1 cellular context compared by ENCODE assay signal in the genomic region with DNA sequence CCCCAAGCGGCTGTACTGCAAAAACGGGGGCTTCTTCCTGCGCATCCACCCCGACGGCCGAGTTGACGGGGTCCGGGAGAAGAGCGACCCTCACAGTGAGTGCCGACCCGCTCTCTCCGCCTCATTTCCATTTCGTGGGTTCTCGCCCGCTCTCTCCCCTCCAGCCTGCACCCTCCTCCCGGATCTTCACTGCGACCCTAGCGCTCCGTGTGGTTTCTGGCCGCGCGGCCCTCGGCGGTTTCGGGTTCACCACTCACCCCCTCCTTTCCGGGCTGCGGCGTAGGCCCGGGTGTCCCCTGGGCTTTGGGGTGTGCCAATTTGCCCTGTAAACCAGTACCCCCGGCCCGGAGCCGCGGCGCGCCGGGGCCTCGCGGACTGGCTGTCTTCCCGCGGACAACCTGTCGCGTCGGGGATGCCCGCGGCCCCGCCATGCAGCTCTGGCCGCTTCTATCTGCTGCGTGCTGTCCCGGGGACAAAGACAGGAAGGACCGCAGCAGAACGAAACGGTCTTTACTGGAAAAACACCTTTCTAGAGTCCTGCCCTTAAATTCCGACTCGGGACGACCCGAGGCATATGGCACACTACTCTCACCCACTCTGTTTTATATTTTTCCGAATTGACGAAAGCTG.
TF ChIP-seq lines count a peak whose summit lies in the region.

No MANE protein-coding gene starts in this region.

TF ChIP-seq in IMR-90, 13 proteins besides CTCF, POLR2A, EP300 and RAD21:
- TF ChIP-seq RCOR1 (IDR thresholded peaks at IDR 0.05; ENCODE audit: insufficient replicate concordance, low read length) (no peak), CEBPB (IDR thresholded peaks at IDR 0.05; ENCODE audit: low read depth, low read length) (no peak), RFX5 (IDR thresholded peaks at IDR 0.05; ENCODE audit: low read depth, low read length) (no peak), SMC3 (IDR thresholded peaks at IDR 0.05; ENCODE audit: low read depth, low read length) (no peak), MAZ (IDR thresholded peaks at IDR 0.05; ENCODE audit: borderline replicate concordance, low read depth, low read length) (no peak), BHLHE40 (IDR thresholded peaks at IDR 0.05; ENCODE audit: low read depth, low read length) (no peak), USF2 (IDR thresholded peaks at IDR 0.05; ENCODE audit: low read depth, low read length) (no peak), MAFK (IDR thresholded peaks at IDR 0.05; ENCODE audit: low read depth, low read length) (no peak), NFE2L2 (IDR thresholded peaks at IDR 0.05; ENCODE audit: low read depth, low read length) (no peak), FOS (IDR thresholded peaks at IDR 0.05; ENCODE audit: low read depth, low read length) (no peak), MXI1 (IDR thresholded peaks at IDR 0.05; ENCODE audit: borderline replicate concordance, low read depth, low read length) (no peak), ELK1 (IDR thresholded peaks at IDR 0.05; ENCODE audit: borderline replicate concordance, low read depth, low read length) (no peak), CHD1 (IDR thresholded peaks at IDR 0.05; ENCODE audit: low read depth, low read length) (no peak)
